Comparison of ENCODE assay signal across 8 cellular contexts in genomic region chr6:34237722-34238506, GRCh38. TPM values are rescaled to one million over a fixed set of nuclear protein-coding genes. Genes with fewer than 3 reads are reported as not detected.
DNase-seq lines count a peak whose midpoint lies in the region; ATAC-seq, FAIRE-seq and TF ChIP-seq lines count a peak whose summit lies in the region.

No MANE protein-coding gene starts in this region.

- H4K20me1 ChIP-seq in PC-3 (ENCODE audit: low read length), result peaks cover 48% of the 10 kb centered on the region

- peak overlapping the region; percentile 67 for H3K4me3 ChIP-seq in HEK293 (ENCODE audit: low read depth, low read length)
- peak overlapping the region; percentile 94 for H3K4me3 ChIP-seq in PC-3 (ENCODE audit: low read length)
- H3K4me3 ChIP-seq in neutrophil (ENCODE audit: low read depth in 1 of 2, low read length in 1 of 2), result peak overlapping the region; percentile 67 to 84
- H3K4me3 ChIP-seq in aorta (ENCODE audit: low read length in 2 of 2), result peak overlapping the region; percentile 81 to 89

- no peaks in the 10 kb centered on the region for H3K9me2 ChIP-seq in PC-3 (replicated peaks; ENCODE audit: low read length)

- peak overlapping the region; percentile 81 for H3K4me3 Mint-ChIP-seq in Calu3 (ENCODE audit: low read depth, unreplicated experiment)
- H3K4me3 Mint-ChIP-seq in activated T-helper 17 cell treated with anti-CD3 and anti-CD28 coated beads, Interleukin-2, amount 50 U/mL, for 72 hours, result peak overlapping the region; percentile 91

- ATAC-seq in PC-3, result no peak
- peak; percentile 15 for ATAC-seq in activated T-helper 17 cell treated with anti-CD3 and anti-CD28 coated beads, Interleukin-2, amount 50 U/mL, for 72 hours (replicated peaks)
- ATAC-seq in aorta (ENCODE audit: low FRiP score), result no peak

- H3K4me1 Mint-ChIP-seq in Calu3 (ENCODE audit: low read depth, unreplicated experiment), result peaks cover 66% of the 10 kb centered on the region
- H3K4me1 Mint-ChIP-seq in activated T-helper 17 cell treated with anti-CD3 and anti-CD28 coated beads, Interleukin-2, amount 50 U/mL, for 72 hours, result peaks cover 41% of the 10 kb centered on the region

- H3K27ac Mint-ChIP-seq in Calu3 (ENCODE audit: unreplicated experiment), result peak overlapping the region; percentile 97
- H3K27ac Mint-ChIP-seq in activated T-helper 17 cell treated with anti-CD3 and anti-CD28 coated beads, Interleukin-2, amount 50 U/mL, for 72 hours, result peak overlapping the region; percentile 92

- H3K4me1 ChIP-seq in HEK293 (ENCODE audit: control insufficient read depth, insufficient read depth, low read length) (peaks cover 6% of the 10 kb centered on the region; the same call in 1 of the 2 replicates), PC-3 (ENCODE audit: insufficient read depth, low read length) (peaks cover 57% of the 10 kb centered on the region), neutrophil (ENCODE audit: control insufficient read depth in 1 of 2, insufficient read depth in 1 of 2, low read depth in 1 of 2, low read length in 1 of 2) (peaks cover 19 to 22% of the 10 kb centered on the region in 2 experiments), aorta (ENCODE audit: control insufficient read depth in 1 of 2, insufficient read depth in 2 of 2, low read length in 2 of 2) (no peaks in the 10 kb centered on the region)

- no peaks in the 10 kb centered on the region for H3K9me3 Mint-ChIP-seq in Calu3 (ENCODE audit: low read depth, unreplicated experiment)
- no peaks in the 10 kb centered on the region for H3K9me3 Mint-ChIP-seq in activated T-helper 17 cell treated with anti-CD3 and anti-CD28 coated beads, Interleukin-2, amount 50 U/mL, for 72 hours

- peak overlapping the region; percentile 49 for H2AFZ ChIP-seq in PC-3 (ENCODE audit: low read length)

- no peaks in the 10 kb centered on the region for H3K27me3 ChIP-seq in PC-3 (ENCODE audit: low read length)
- peaks cover 5% of the 10 kb centered on the region for H3K27me3 ChIP-seq in neutrophil
- H3K27me3 ChIP-seq in aorta (ENCODE audit: control insufficient read depth in 1 of 2, insufficient read depth in 2 of 2, low read length in 1 of 2), result peaks cover 0 to 2% of the 10 kb centered on the region in 2 donors

- H3K4me2 ChIP-seq in PC-3 (ENCODE audit: low read length), result peak overlapping the region; percentile 99

- peak overlapping the region; percentile 95 for H3K9ac ChIP-seq in PC-3 (ENCODE audit: low read length)

- peaks cover 81% of the 10 kb centered on the region for H3K36me3 Mint-ChIP-seq in Calu3 (ENCODE audit: insufficient read depth, unreplicated experiment)
- H3K36me3 Mint-ChIP-seq in activated T-helper 17 cell treated with anti-CD3 and anti-CD28 coated beads, Interleukin-2, amount 50 U/mL, for 72 hours (ENCODE audit: low read depth), result peaks cover 51% of the 10 kb centered on the region

- DNase-seq in Calu3, result peak; percentile 91
- peak; percentile 55 for DNase-seq in PC-3
- peak; percentile 59 to 68 for DNase-seq in frontal cortex (ENCODE audit: low spot score in 2 of 2)
- DNase-seq in aorta, result peak in 1 of 2 donors; percentile 79
- DNase-seq in posterior vena cava (ENCODE audit: low spot score), result no peak

- peaks cover 25% of the 10 kb centered on the region for H3F3A ChIP-seq in PC-3 (ENCODE audit: low read length, unreplicated experiment)

- H3K27ac ChIP-seq in HEK293 (ENCODE audit: extremely low read depth, low read depth, low read length) (peak overlapping the region; percentile 88), PC-3 (ENCODE audit: low read length) (peak overlapping the region; percentile 75), neutrophil (peak overlapping the region; percentile 56), aorta (ENCODE audit: low read depth in 1 of 2, low read length in 2 of 2) (no peak overlapping the region)

- intact Hi-C loops in Calu3 (cut with micrococcal nuclease; ENCODE audit: unreplicated experiment) (loop anchor here (5.0 kb wide), 1 partner anchor 521 kb away; no protein-coding TSS in a partner anchor), PC-3 (cut with micrococcal nuclease) (no loop called here), aorta (cut with DNase I) (no loop called here), posterior vena cava (cut with DNase I) (no loop called here)

- 15 to 20% methylated on average over 48 to 64 of the region's 64 CpGs for WGBS in aorta, 2 donors

- TF ChIP-seq CTCF in Calu3 (IDR thresholded peaks at IDR 0.05; ENCODE audit: unreplicated experiment) (peak; percentile 80), HEK293 (tag by site-specific recombination; IDR thresholded peaks at IDR 0.05) (peak; percentile 74), PC-3 (conservative IDR thresholded peaks at IDR 0.05; ENCODE audit: low read depth, low read length) (peak; percentile 30; the same call in 1 of the 2 replicates), neutrophil (IDR thresholded peaks at IDR 0.05) (peak; percentile 31)

- POLR2A ChIA-PET in HEK293 (lab: Yijun Ruan, JAX), result interaction anchor here (1.0 to 1.7 kb wide), 2 partner anchors 11 to 74 kb away, joined by 3 to 10 read pairs; partner anchors contain the start of gene SMIM29
- POLR2A ChIA-PET in PC-3 (lab: Charles Lee; ENCODE audit: unreplicated experiment), result no interaction called here

- peaks cover 0 to 37% of the 10 kb centered on the region in 2 experiments; a peak in 1 of 3 replicates for H3K36me3 ChIP-seq in HEK293 (ENCODE audit: control insufficient read depth in 2 of 2, insufficient read depth in 1 of 2, low read length in 2 of 2)
- peaks cover 45% of the 10 kb centered on the region for H3K36me3 ChIP-seq in PC-3 (ENCODE audit: low read depth, low read length)
- H3K36me3 ChIP-seq in neutrophil, result no peaks in the 10 kb centered on the region
- no peaks in the 10 kb centered on the region for H3K36me3 ChIP-seq in aorta (ENCODE audit: control insufficient read depth in 1 of 2, insufficient read depth in 2 of 2, low read length in 1 of 2)

- H3K27me3 Mint-ChIP-seq in Calu3 (ENCODE audit: unreplicated experiment), result no peaks in the 10 kb centered on the region
- no peaks in the 10 kb centered on the region for H3K27me3 Mint-ChIP-seq in activated T-helper 17 cell treated with anti-CD3 and anti-CD28 coated beads, Interleukin-2, amount 50 U/mL, for 72 hours

- H3K9me3 ChIP-seq in HEK293 (ENCODE audit: control insufficient read depth, insufficient read depth, low read depth, low read length), result no peaks in the 10 kb centered on the region
- H3K9me3 ChIP-seq in PC-3 (ENCODE audit: low read length), result no peaks in the 10 kb centered on the region
- H3K9me3 ChIP-seq in neutrophil, result no peaks in the 10 kb centered on the region
- no peaks in the 10 kb centered on the region for H3K9me3 ChIP-seq in aorta (ENCODE audit: control insufficient read depth, low read length)

- BruUV-seq in Calu3 (replicated peaks; lab: Mats Ljungman, UMichigan), result no TSS peak
- no TSS peak for BruUV-seq in PC-3 (replicated peaks; lab: Mats Ljungman, UMichigan)

- CTCF ChIA-PET in Calu3 (lab: Charles Lee), result interaction anchor here (1.2 to 1.4 kb wide), 3 partner anchors 11 to 153 kb away, joined by 3 read pairs; no protein-coding TSS in a partner anchor
- CTCF ChIA-PET in HEK293 (lab: Yijun Ruan, JAX), result interaction anchor here (1.7 to 1.8 kb wide), 2 partner anchors 11 to 42 kb away, joined by 9 to 10 read pairs; partner anchors contain the start of gene SMIM29
- CTCF ChIA-PET in PC-3 (lab: Charles Lee), result no interaction called here

- peaks cover 57% of the 10 kb centered on the region for H3K79me2 ChIP-seq in PC-3 (ENCODE audit: low read length)

- FAIRE-seq in frontal cortex (lab: Jason Lieb, UNC), result no peak

TF ChIP-seq in HEK293, 187 proteins besides CTCF, POLR2A, EP300 and RAD21 (continues in another document):
- TF ChIP-seq, protein P1, sequence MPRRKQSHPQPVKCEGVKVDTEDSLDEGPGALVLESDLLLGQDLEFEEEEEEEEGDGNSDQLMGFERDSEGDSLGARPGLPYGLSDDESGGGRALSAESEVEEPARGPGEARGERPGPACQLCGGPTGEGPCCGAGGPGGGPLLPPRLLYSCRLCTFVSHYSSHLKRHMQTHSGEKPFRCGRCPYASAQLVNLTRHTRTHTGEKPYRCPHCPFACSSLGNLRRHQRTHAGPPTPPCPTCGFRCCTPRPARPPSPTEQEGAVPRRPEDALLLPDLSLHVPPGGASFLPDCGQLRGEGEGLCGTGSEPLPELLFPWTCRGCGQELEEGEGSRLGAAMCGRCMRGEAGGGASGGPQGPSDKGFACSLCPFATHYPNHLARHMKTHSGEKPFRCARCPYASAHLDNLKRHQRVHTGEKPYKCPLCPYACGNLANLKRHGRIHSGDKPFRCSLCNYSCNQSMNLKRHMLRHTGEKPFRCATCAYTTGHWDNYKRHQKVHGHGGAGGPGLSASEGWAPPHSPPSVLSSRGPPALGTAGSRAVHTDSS (tag by site-specific recombination; IDR thresholded peaks at IDR 0.05), result no peak
- no peak for TF ChIP-seq ZNF280D (tag by site-specific recombination; IDR thresholded peaks at IDR 0.05)

RNA-seq across cellular contexts. Expression of gene HMGA1, which starts 1.2 kb away (rescaled TPM):
- total RNA-seq in Calu3 (2022), result 1,138 and 1,378 TPM in 2 replicates
- 1,115 and 1,441 TPM in 2 replicates for total RNA-seq in PC-3 (2014; rRNA removed)
- 100 to 1,000 TPM; 203 to 389 TPM for total RNA-seq in activated T-helper 17 cell treated with anti-CD3 and anti-CD28 coated beads, Interleukin-2, amount 50 U/mL, for 72 hours
- total RNA-seq in frontal cortex, result 24.5 TPM
- total RNA-seq in aorta, result 10 to 100 TPM; 18.0 to 19.2 TPM
- 10 to 100 TPM; 11.0 to 25.5 TPM for polyA plus RNA-seq in aorta
- total RNA-seq in posterior vena cava, result 10 to 100 TPM; 11.3 to 39.7 TPM

RNA-seq across cellular contexts. Expression of gene SMIM29, which starts 10.9 kb away (rescaled TPM):
- total RNA-seq in Calu3 (2022) (59.2 and 68.6 TPM in 2 replicates), PC-3 (2014; rRNA removed) (25.8 and 26.8 TPM in 2 replicates), frontal cortex (23.2 TPM), aorta (10 to 100 TPM; 14.0 to 20.0 TPM), posterior vena cava (10 to 100 TPM; 19.0 to 24.5 TPM)
- total RNA-seq in activated T-helper 17 cell treated with anti-CD3 and anti-CD28 coated beads, Interleukin-2, amount 50 U/mL, for 72 hours, result 10 to 100 TPM; 10.9 to 17.3 TPM
- polyA plus RNA-seq in aorta, result 10 to 100 TPM; 32.4 to 46.0 TPM

Comparison
In these comparisons a context has a peak if more than half of its experiments do, and no peak if none do; other contexts are left out.
1. CTCF ChIP-seq: peak in every context shown above with its lines; median percentile 80 in Calu3; 74 in HEK293; 31 in neutrophil; 30 in PC-3.
2. H3K27ac ChIP-seq: peak in HEK293 (single experiment), PC-3 (single experiment) and neutrophil (single experiment); none in aorta (0 of 2).
3. Peak in every context shown above with its lines, with median percentiles within 50 percentile points of each other: H3K4me3 ChIP-seq.